8 cellular contexts compared by ENCODE assay signal in genomic region chr18:34222396-34223163, GRCh38. TPM values are rescaled to one million over a fixed set of nuclear protein-coding genes. Genes with fewer than 3 reads are reported as not detected.
DNase-seq lines count a peak whose midpoint lies in the region; ATAC-seq and TF ChIP-seq lines count a peak whose summit lies in the region.

No MANE protein-coding gene starts in this region.

- peak overlapping the region; percentile 89 for H3K4me2 ChIP-seq in skeletal muscle satellite cell (ENCODE audit: low read length)

- peak; percentile 45 for TF ChIP-seq POLR2A in GM18951 (IDR thresholded peaks at IDR 0.05; ENCODE audit: extremely low read depth, insufficient read depth, insufficient read length)

- H3K4me3 ChIP-seq in iPS-20b (ENCODE audit: low read length), result peak overlapping the region; percentile 82
- H3K4me3 ChIP-seq in skeletal muscle satellite cell (ENCODE audit: low read length), result peak overlapping the region; percentile 70

- H3K27ac ChIP-seq in iPS-20b (ENCODE audit: low read length), result no peak overlapping the region

- in situ Hi-C loops in GM18951 (cut with MboI; ENCODE audit: low sequenced_read_pairs, unreplicated experiment), result no loop called here

- H3K9me3 ChIP-seq in iPS-20b (ENCODE audit: insufficient read depth, low read depth, low read length) (no peaks in the 10 kb centered on the region), skeletal muscle satellite cell (replicated peaks; ENCODE audit: low read length) (no peaks in the 10 kb centered on the region)

- H3K4me3 Mint-ChIP-seq in activated T-helper 2 cell treated with anti-CD3 and anti-CD28 coated beads, Interferon-gamma antibody, Interleukin-2, Interleukin-4, amounts not matched to agents 10 μg/mL and 5 μg/mL and 100 μg/mL, durations not matched to agents 14 hours and 24 hours and 36 hours (ENCODE audit: low read depth), result no peak overlapping the region
- H3K4me3 Mint-ChIP-seq in T-helper 2 cell treated with Interferon-gamma antibody and Interleukin-4, amounts not matched to agents 5 μg/mL and 100 μg/mL, for 36 hours, result no peak overlapping the region
- H3K4me3 Mint-ChIP-seq in activated T-helper 17 cell treated with anti-CD3 and anti-CD28 coated beads, Interleukin-2, amount 50 U/mL, for 72 hours, result no peak overlapping the region

- H3K36me3 ChIP-seq in iPS-20b (ENCODE audit: insufficient read depth, low read depth, low read length) (no peaks in the 10 kb centered on the region), skeletal muscle satellite cell (ENCODE audit: insufficient read depth, low read length) (no peaks in the 10 kb centered on the region)

- H3K27me3 ChIP-seq in iPS-20b (ENCODE audit: insufficient read depth, low read length) (peaks cover 64% of the 10 kb centered on the region), skeletal muscle satellite cell (ENCODE audit: control insufficient read depth, insufficient read depth, low read length) (peaks cover 77% of the 10 kb centered on the region)

- no peak for ATAC-seq in activated T-helper 17 cell treated with anti-CD3 and anti-CD28 coated beads, Interleukin-2, amount 50 U/mL, for 72 hours (replicated peaks)

- peaks cover 33% of the 10 kb centered on the region for H3K27me3 Mint-ChIP-seq in activated T-helper 2 cell treated with anti-CD3 and anti-CD28 coated beads, Interferon-gamma antibody, Interleukin-2, Interleukin-4, amounts not matched to agents 10 μg/mL and 5 μg/mL and 100 μg/mL, durations not matched to agents 14 hours and 24 hours and 36 hours (ENCODE audit: low read depth)
- H3K27me3 Mint-ChIP-seq in T-helper 2 cell treated with Interferon-gamma antibody and Interleukin-4, amounts not matched to agents 5 μg/mL and 100 μg/mL, for 36 hours (ENCODE audit: low read depth), result peaks cover 35% of the 10 kb centered on the region
- H3K27me3 Mint-ChIP-seq in activated T-helper 17 cell treated with anti-CD3 and anti-CD28 coated beads, Interleukin-2, amount 50 U/mL, for 72 hours, result peaks cover 23% of the 10 kb centered on the region

- intact Hi-C loops in activated T-helper 2 cell treated with anti-CD3 and anti-CD28 coated beads, Interferon-gamma antibody, Interleukin-2, Interleukin-4, amounts not matched to agents 10 μg/mL and 5 μg/mL and 100 μg/mL, durations not matched to agents 14 hours and 24 hours and 36 hours (cut with micrococcal nuclease), result no loop called here

- H3K4me1 ChIP-seq in iPS-20b (ENCODE audit: insufficient read depth, low read length) (peaks cover 11% of the 10 kb centered on the region; the same call in 1 of the 2 replicates), skeletal muscle satellite cell (ENCODE audit: control insufficient read depth, insufficient read depth, low read length) (peaks cover 27% of the 10 kb centered on the region)

- no peaks in the 10 kb centered on the region for H3K4me1 Mint-ChIP-seq in activated T-helper 2 cell treated with anti-CD3 and anti-CD28 coated beads, Interferon-gamma antibody, Interleukin-2, Interleukin-4, amounts not matched to agents 10 μg/mL and 5 μg/mL and 100 μg/mL, durations not matched to agents 14 hours and 24 hours and 36 hours (ENCODE audit: low read depth)
- H3K4me1 Mint-ChIP-seq in T-helper 2 cell treated with Interferon-gamma antibody and Interleukin-4, amounts not matched to agents 5 μg/mL and 100 μg/mL, for 36 hours (ENCODE audit: low read depth), result peaks cover 2% of the 10 kb centered on the region
- H3K4me1 Mint-ChIP-seq in activated T-helper 17 cell treated with anti-CD3 and anti-CD28 coated beads, Interleukin-2, amount 50 U/mL, for 72 hours, result no peaks in the 10 kb centered on the region

- DNase-seq in NCI-H1092 treated with DMSO at 0.1 percent for 48 hours (lab: John Stamatoyannopoulos, UW), result peak; percentile 94
- DNase-seq in anterior cingulate cortex (lab: John Stamatoyannopoulos, UW), result peak in 50 of 58 donors; percentile 14 to 80 (median 50)
- no peak for DNase-seq in activated T-helper 2 cell treated with anti-CD3 and anti-CD28 coated beads, Interferon-gamma antibody, Interleukin-2, Interleukin-4, amounts not matched to agents 10 μg/mL and 5 μg/mL and 100 μg/mL, durations not matched to agents 14 hours and 24 hours and 36 hours (ENCODE audit: low spot score)
- no peak for DNase-seq in T-helper 2 cell treated with Interferon-gamma antibody and Interleukin-4, amounts not matched to agents 5 μg/mL and 100 μg/mL, for 36 hours (ENCODE audit: low spot score)

- no peak overlapping the region for H3K27ac Mint-ChIP-seq in activated T-helper 2 cell treated with anti-CD3 and anti-CD28 coated beads, Interferon-gamma antibody, Interleukin-2, Interleukin-4, amounts not matched to agents 10 μg/mL and 5 μg/mL and 100 μg/mL, durations not matched to agents 14 hours and 24 hours and 36 hours
- no peak overlapping the region for H3K27ac Mint-ChIP-seq in T-helper 2 cell treated with Interferon-gamma antibody and Interleukin-4, amounts not matched to agents 5 μg/mL and 100 μg/mL, for 36 hours
- H3K27ac Mint-ChIP-seq in activated T-helper 17 cell treated with anti-CD3 and anti-CD28 coated beads, Interleukin-2, amount 50 U/mL, for 72 hours, result no peak overlapping the region

- H3K36me3 Mint-ChIP-seq in activated T-helper 2 cell treated with anti-CD3 and anti-CD28 coated beads, Interferon-gamma antibody, Interleukin-2, Interleukin-4, amounts not matched to agents 10 μg/mL and 5 μg/mL and 100 μg/mL, durations not matched to agents 14 hours and 24 hours and 36 hours (ENCODE audit: low read depth), result no peaks in the 10 kb centered on the region
- H3K36me3 Mint-ChIP-seq in T-helper 2 cell treated with Interferon-gamma antibody and Interleukin-4, amounts not matched to agents 5 μg/mL and 100 μg/mL, for 36 hours (ENCODE audit: low read depth), result peaks cover 1% of the 10 kb centered on the region
- no peaks in the 10 kb centered on the region for H3K36me3 Mint-ChIP-seq in activated T-helper 17 cell treated with anti-CD3 and anti-CD28 coated beads, Interleukin-2, amount 50 U/mL, for 72 hours (ENCODE audit: low read depth)

- H3K9ac ChIP-seq in iPS-20b (ENCODE audit: low read depth, low read length) (peak overlapping the region; percentile 65; the same call in 1 of the 2 replicates), skeletal muscle satellite cell (ENCODE audit: low read depth, low read length) (no peak overlapping the region)

- no peaks in the 10 kb centered on the region for H3K9me3 Mint-ChIP-seq in activated T-helper 2 cell treated with anti-CD3 and anti-CD28 coated beads, Interferon-gamma antibody, Interleukin-2, Interleukin-4, amounts not matched to agents 10 μg/mL and 5 μg/mL and 100 μg/mL, durations not matched to agents 14 hours and 24 hours and 36 hours
- H3K9me3 Mint-ChIP-seq in T-helper 2 cell treated with Interferon-gamma antibody and Interleukin-4, amounts not matched to agents 5 μg/mL and 100 μg/mL, for 36 hours, result no peaks in the 10 kb centered on the region
- no peaks in the 10 kb centered on the region for H3K9me3 Mint-ChIP-seq in activated T-helper 17 cell treated with anti-CD3 and anti-CD28 coated beads, Interleukin-2, amount 50 U/mL, for 72 hours

RNA-seq across cellular contexts. Expression of gene NOL4, which starts 2.1 kb away (rescaled TPM):
- total RNA-seq in skeletal muscle satellite cell (2012; rRNA removed), result not detected in 2 replicates
- total RNA-seq in activated T-helper 2 cell treated with anti-CD3 and anti-CD28 coated beads, Interferon-gamma antibody, Interleukin-2, Interleukin-4, amounts not matched to agents 10 μg/mL and 5 μg/mL and 100 μg/mL, durations not matched to agents 14 hours and 24 hours and 36 hours, result not detected in 2 replicates
- total RNA-seq in activated T-helper 17 cell treated with anti-CD3 and anti-CD28 coated beads, Interleukin-2, amount 50 U/mL, for 72 hours, result not detected

Comparison
In these comparisons a context has a peak if more than half of its experiments do, and no peak if none do; other contexts are left out.
1. DNase-seq: peak in NCI-H1092 treated with DMSO at 0.1 percent for 48 hours (single experiment) and anterior cingulate cortex (50 of 58); none in activated T-helper 2 cell treated with anti-CD3 and anti-CD28 coated beads, Interferon-gamma antibody, Interleukin-2, Interleukin-4, amounts not matched to agents 10 μg/mL and 5 μg/mL and 100 μg/mL, durations not matched to agents 14 hours and 24 hours and 36 hours (single experiment) and T-helper 2 cell treated with Interferon-gamma antibody and Interleukin-4, amounts not matched to agents 5 μg/mL and 100 μg/mL, for 36 hours (single experiment).